8 cellular contexts compared by ENCODE assay signal in the genomic region with DNA sequence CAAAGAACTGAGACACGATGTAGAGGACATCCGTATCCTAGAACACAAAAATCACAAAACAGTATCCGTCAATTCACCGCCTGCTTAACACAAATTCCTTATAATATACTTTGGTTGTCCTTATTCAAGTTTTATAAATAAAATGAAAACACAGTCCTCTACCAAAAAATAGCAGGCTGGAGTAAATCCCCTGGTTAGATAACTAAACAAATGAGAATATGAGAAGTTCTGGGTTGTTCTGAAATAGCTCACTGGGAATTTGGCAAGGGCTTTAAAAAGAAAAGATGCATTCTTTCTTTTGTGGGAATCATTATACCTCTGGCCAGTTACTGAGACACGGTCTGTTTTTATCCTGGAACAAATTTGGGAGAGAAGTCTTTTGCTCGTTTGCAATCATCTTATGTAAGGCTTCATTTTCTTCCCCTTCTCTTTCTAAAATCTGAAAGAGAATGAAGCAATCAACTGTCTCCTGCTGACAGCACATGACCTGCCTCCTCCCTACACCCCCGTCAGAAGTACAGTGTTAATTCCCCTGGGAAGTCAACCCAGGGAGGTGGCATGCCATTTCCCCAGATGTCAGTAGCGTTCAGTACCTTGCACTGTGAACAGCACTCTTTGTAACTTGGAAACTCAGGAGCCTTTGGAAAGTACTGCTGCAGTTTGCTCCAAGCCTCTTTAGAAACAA. TPM values are rescaled to one million over a fixed set of nuclear protein-coding genes. Genes with fewer than 3 reads are reported as not detected.
DNase-seq lines count a peak whose midpoint lies in the region; ATAC-seq, FAIRE-seq and TF ChIP-seq lines count a peak whose summit lies in the region.

No MANE protein-coding gene starts in this region.

- TF ChIP-seq POLR2A in A549 (IDR thresholded peaks at IDR 0.05; ENCODE audit: low read length) (no peak), spleen (IDR thresholded peaks at IDR 0.05) (no peak)

- H3K36me3 ChIP-seq in iPS DF 6.9 (ENCODE audit: control insufficient read depth, insufficient read depth, low read length) (peaks cover 2% of the 10 kb centered on the region; the same call in 1 of the 2 replicates), spleen (peaks cover 0 to 97% (median 58%) of the 10 kb centered on the region in 6 donors)
- H3K36me3 ChIP-seq in CD4-positive, alpha-beta memory T cell (ENCODE audit: insufficient read depth, low read length): peaks cover 57% of the 10 kb centered on the region

- H3K4me3 ChIP-seq in A549 (no peak overlapping the region), HL-60 (replicated peaks; ENCODE audit: insufficient read depth, low read length) (no peak overlapping the region), iPS DF 6.9 (ENCODE audit: low read length) (no peak overlapping the region), spleen (no peak overlapping the region)
- H3K4me3 ChIP-seq in CD4-positive, alpha-beta memory T cell (ENCODE audit: low read length in 2 of 2): no peak overlapping the region

- H3K4me1 ChIP-seq in A549: peaks cover 10% of the 10 kb centered on the region; the same call in 2 of the 3 replicates
- H3K4me1 ChIP-seq in iPS DF 6.9 (ENCODE audit: control insufficient read depth, insufficient read depth, low read length): no peaks in the 10 kb centered on the region
- no peaks in the 10 kb centered on the region for H3K4me1 ChIP-seq in CD4-positive, alpha-beta memory T cell (ENCODE audit: insufficient read depth, low read length)
- H3K4me1 ChIP-seq in spleen: peaks cover 0 to 36% (median 6%) of the 10 kb centered on the region in 6 donors

- no peaks in the 10 kb centered on the region for H3K27me3 Mint-ChIP-seq in CD4-positive, alpha-beta memory T cell

- H3K9me3 Mint-ChIP-seq in CD4-positive, alpha-beta memory T cell: peaks cover 0 to 1% (median 0%) of the 10 kb centered on the region in 8 donors

- no peak overlapping the region for H3K4me2 ChIP-seq in A549

- TF ChIP-seq RAD21 in A549 (conservative IDR thresholded peaks at IDR 0.05 in 1 of 2, IDR thresholded peaks at IDR 0.05 in 1 of 2): no peak

- ATAC-seq in A549: no peak

- TF ChIP-seq CTCF in A549 (IDR thresholded peaks at IDR 0.05) (no peak), HL-60 (IDR thresholded peaks at IDR 0.05; ENCODE audit: insufficient read depth, low read length) (no peak), spleen (IDR thresholded peaks at IDR 0.05 in 8 of 11, conservative IDR thresholded peaks at IDR 0.05 in 3 of 11) (no peak)

- DNase-seq in A549 (ENCODE audit: low read depth in 1 of 2, low spot score in 1 of 2) (no peak), HL-60 (ENCODE audit: low read depth in 1 of 2, low spot score in 1 of 2) (peak; percentile 53 to 85), astrocyte of the hippocampus (ENCODE audit: low read depth, low spot score) (peak; percentile 35), iPS DF 6.9 (ENCODE audit: low read depth, low spot score) (peak; percentile 20), NCI-H1694 (lab: John Stamatoyannopoulos, UW) (no peak), posterior vena cava (ENCODE audit: low spot score) (no peak), spleen (no peak)
- no peak for DNase-seq in CD4-positive, alpha-beta memory T cell

- H3K4me3 Mint-ChIP-seq in CD4-positive, alpha-beta memory T cell: no peak overlapping the region

- H3K4me1 Mint-ChIP-seq in CD4-positive, alpha-beta memory T cell: peaks cover 0 to 6% (median 2%) of the 10 kb centered on the region in 4 donors

- CTCF ChIA-PET in A549 (lab: Yijun Ruan, JAX): interaction anchor here (1.9 kb wide), 1 partner anchor 257 kb away, joined by 6 read pairs; no protein-coding TSS in a partner anchor
- CTCF ChIA-PET in CD4-positive, alpha-beta memory T cell (lab: Charles Lee; ENCODE audit: partially characterized antibody): no interaction called here

- intact Hi-C loops in CD4-positive, alpha-beta memory T cell (cut with micrococcal nuclease): no loop called here
- intact Hi-C loops in posterior vena cava (cut with DNase I): no loop called here
- intact Hi-C loops in spleen (cut with DNase I; ENCODE audit: low total_unique reads): no loop called here

- no peaks in the 10 kb centered on the region for H3K9me3 ChIP-seq in A549
- no peaks in the 10 kb centered on the region for H3K9me3 ChIP-seq in iPS DF 6.9 (ENCODE audit: control insufficient read depth, insufficient read depth, low read length)
- H3K9me3 ChIP-seq in CD4-positive, alpha-beta memory T cell (ENCODE audit: control insufficient read depth in 1 of 2, low read length in 2 of 2): no peaks in the 10 kb centered on the region
- no peaks in the 10 kb centered on the region for H3K9me3 ChIP-seq in spleen

- H3K27ac Mint-ChIP-seq in CD4-positive, alpha-beta memory T cell: peak overlapping the region in 1 of 7 donors; percentile 19

- FAIRE-seq in A549 (lab: Jason Lieb, UNC): no peak

- H3K27me3 ChIP-seq in HL-60 (ENCODE audit: insufficient read depth, poor library complexity, severe bottlenecking) (no peaks in the 10 kb centered on the region), iPS DF 6.9 (ENCODE audit: control insufficient read depth, insufficient read depth, low read length) (no peaks in the 10 kb centered on the region), spleen (replicated peaks in 1 of 7) (no peaks in the 10 kb centered on the region)
- no peaks in the 10 kb centered on the region for H3K27me3 ChIP-seq in CD4-positive, alpha-beta memory T cell (ENCODE audit: insufficient read depth, low read length)

- no peak overlapping the region for H3K27ac ChIP-seq in A549
- peak overlapping the region; percentile 53 for H3K27ac ChIP-seq in HL-60 (replicated peaks)
- H3K27ac ChIP-seq in iPS DF 6.9 (ENCODE audit: low read length): no peak overlapping the region
- H3K27ac ChIP-seq in CD4-positive, alpha-beta memory T cell (ENCODE audit: low read depth, low read length): no peak overlapping the region
- H3K27ac ChIP-seq in spleen: peak overlapping the region in 1 of 8 donors; percentile 5

- POLR2A ChIA-PET in A549 (lab: Yijun Ruan, JAX): no interaction called here
- POLR2A ChIA-PET in CD4-positive, alpha-beta memory T cell (lab: Charles Lee; ENCODE audit: partially characterized antibody): no interaction called here

- WGBS in A549 (ENCODE audit: missing lambda C conversion rate): 82% methylated on average over 8 of the region's 8 CpGs
- WGBS in iPS DF 6.9 (ENCODE audit: insufficient coverage, insufficient read length): no CpG with 5 or more reads among the region's 8 CpGs
- WGBS in spleen, 5 donors: 65 to 80% (median 74%) methylated on average over 8 of the region's 8 CpGs

- no peak for TF ChIP-seq EP300 in A549 (IDR thresholded peaks at IDR 0.05)

- peaks cover 50 to 69% of the 10 kb centered on the region in 2 donors for H3K36me3 Mint-ChIP-seq in CD4-positive, alpha-beta memory T cell

TF ChIP-seq in A549, 52 proteins besides CTCF, POLR2A, EP300 and RAD21:
- TF ChIP-seq SREBF2 (IDR thresholded peaks at IDR 0.05): no peak
- TF ChIP-seq, protein P1, sequence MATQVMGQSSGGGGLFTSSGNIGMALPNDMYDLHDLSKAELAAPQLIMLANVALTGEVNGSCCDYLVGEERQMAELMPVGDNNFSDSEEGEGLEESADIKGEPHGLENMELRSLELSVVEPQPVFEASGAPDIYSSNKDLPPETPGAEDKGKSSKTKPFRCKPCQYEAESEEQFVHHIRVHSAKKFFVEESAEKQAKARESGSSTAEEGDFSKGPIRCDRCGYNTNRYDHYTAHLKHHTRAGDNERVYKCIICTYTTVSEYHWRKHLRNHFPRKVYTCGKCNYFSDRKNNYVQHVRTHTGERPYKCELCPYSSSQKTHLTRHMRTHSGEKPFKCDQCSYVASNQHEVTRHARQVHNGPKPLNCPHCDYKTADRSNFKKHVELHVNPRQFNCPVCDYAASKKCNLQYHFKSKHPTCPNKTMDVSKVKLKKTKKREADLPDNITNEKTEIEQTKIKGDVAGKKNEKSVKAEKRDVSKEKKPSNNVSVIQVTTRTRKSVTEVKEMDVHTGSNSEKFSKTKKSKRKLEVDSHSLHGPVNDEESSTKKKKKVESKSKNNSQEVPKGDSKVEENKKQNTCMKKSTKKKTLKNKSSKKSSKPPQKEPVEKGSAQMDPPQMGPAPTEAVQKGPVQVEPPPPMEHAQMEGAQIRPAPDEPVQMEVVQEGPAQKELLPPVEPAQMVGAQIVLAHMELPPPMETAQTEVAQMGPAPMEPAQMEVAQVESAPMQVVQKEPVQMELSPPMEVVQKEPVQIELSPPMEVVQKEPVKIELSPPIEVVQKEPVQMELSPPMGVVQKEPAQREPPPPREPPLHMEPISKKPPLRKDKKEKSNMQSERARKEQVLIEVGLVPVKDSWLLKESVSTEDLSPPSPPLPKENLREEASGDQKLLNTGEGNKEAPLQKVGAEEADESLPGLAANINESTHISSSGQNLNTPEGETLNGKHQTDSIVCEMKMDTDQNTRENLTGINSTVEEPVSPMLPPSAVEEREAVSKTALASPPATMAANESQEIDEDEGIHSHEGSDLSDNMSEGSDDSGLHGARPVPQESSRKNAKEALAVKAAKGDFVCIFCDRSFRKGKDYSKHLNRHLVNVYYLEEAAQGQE (IDR thresholded peaks at IDR 0.05): peak; percentile 45; the same call in 1 of the 2 replicates
TF ChIP-seq in A549: peak in this region for 1.

RNA-seq across cellular contexts. Expression of a gene that starts 37.1 kb away (rescaled TPM):
- polyA plus RNA-seq in A549 (2011; rRNA removed) (16.7 and 21.4 TPM in 2 replicates), A549 (2017; fragmentation: RNase III; extraction: RNeasy Plus Mini Kit Qiagen cat#74134 plus additional on column Dnase treatment) (4.3 to 5.4 TPM (median 5.1 TPM) in 3 replicates), spleen (under 1 TPM; 0.30 to 0.67 (median 0.41) TPM)
- 8.2 and 10.2 TPM in 2 replicates for polyA plus RNA-seq in A549 (2012; cell fraction: cytosol; rRNA removed)
- polyA plus RNA-seq in A549 (2012; cell fraction: nucleus; rRNA removed): 11.6 and 12.4 TPM in 2 replicates
- polyA minus RNA-seq in A549 (2011; rRNA and poly(A)+ RNA removed): 24.1 and 28.7 TPM in 2 replicates
- under 1 TPM; 0.23 to 0.72 TPM for total RNA-seq in CD4-positive, alpha-beta memory T cell
- not detected for polyA plus RNA-seq in CD4-positive, alpha-beta memory T cell
- total RNA-seq in posterior vena cava (1 to 10 TPM in 1 of 2 donors, under 1 TPM in 1; 0.38 to 1.2 TPM), spleen (10 to 100 TPM in 1 of 7 donors, 1 to 10 TPM in 4, under 1 TPM in 2; 0.69 to 12.1 (median 1.0) TPM)

Comparison
In these comparisons a context has a peak if more than half of its experiments do, and no peak if none do; other contexts are left out.
1. DNase-seq: peak in HL-60 (2 of 2), astrocyte of the hippocampus (single experiment) and iPS DF 6.9 (single experiment); none in A549 (0 of 2), CD4-positive, alpha-beta memory T cell (0 of 5), NCI-H1694 (single experiment), posterior vena cava (single experiment) and spleen (single experiment).